In the genomic region with DNA sequence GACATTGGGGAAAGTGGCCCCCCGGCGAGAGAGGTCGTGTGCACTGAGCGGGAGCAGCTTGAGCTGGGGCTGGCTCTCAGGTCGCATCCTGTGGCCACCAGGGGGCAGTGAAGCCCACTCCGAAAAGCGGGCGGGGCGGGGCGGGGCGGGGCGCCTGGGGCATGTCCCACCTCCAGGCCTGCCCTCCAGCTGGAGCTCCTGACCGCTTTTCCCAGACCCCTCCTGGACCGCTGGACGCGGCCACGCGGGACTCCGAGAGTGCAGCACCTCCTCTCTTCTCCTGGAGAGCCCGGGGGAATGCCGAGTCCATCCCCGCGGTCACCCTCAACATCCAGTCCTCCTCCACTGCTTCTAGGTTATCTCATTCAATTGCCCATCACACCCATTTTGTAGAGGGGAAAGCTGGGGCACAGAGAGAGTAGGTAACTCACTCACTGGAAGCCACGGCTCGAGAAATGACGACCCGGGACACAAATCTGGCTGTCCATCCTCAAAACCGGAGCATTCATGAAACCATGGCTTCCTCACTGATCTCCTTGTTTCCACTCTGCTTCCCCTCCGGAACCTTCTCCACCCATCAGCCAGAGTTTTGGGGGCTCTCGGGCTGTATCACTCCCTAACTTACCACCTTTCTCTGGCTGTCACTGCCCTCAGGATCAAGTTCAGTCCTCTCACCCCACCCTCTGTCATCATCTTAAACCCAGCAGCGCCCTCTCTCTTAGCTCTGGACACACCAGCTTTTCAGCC, we compare ENCODE assay signal across 1 cellular context.
A peak's percentile ranks its signal among the peaks of the same experiment; 100 is the strongest.
TF ChIP-seq lines count a peak whose summit lies in the region.

No MANE protein-coding gene starts in this region.

TF ChIP-seq in K562, 482 proteins besides CTCF, POLR2A, EP300 and RAD21 (continued from another document and continues in another):
- TF ChIP-seq, protein P1, sequence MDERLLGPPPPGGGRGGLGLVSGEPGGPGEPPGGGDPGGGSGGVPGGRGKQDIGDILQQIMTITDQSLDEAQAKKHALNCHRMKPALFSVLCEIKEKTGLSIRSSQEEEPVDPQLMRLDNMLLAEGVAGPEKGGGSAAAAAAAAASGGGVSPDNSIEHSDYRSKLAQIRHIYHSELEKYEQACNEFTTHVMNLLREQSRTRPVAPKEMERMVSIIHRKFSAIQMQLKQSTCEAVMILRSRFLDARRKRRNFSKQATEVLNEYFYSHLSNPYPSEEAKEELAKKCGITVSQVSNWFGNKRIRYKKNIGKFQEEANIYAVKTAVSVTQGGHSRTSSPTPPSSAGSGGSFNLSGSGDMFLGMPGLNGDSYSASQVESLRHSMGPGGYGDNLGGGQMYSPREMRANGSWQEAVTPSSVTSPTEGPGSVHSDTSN (CRISPR knock-in tag; IDR thresholded peaks at IDR 0.05; ENCODE audit: low read depth): no peak
- TF ChIP-seq, protein P1 (tag; conservative IDR thresholded peaks at IDR 0.05; ENCODE audit: low read depth): no peak
- TF ChIP-seq MXI1 (IDR thresholded peaks at IDR 0.05; ENCODE audit: low read depth, low read length) (0 out of 2 replicates have a peak, but pooled peaks have one; percentile 36), ZZZ3 (IDR thresholded peaks at IDR 0.05) (no peak), RBM25 (IDR thresholded peaks at IDR 0.05; ENCODE audit: low read depth, low read length, severe bottlenecking) (peak; percentile 87), TRIM28 (IDR thresholded peaks at IDR 0.05) (no peak), FOXK1 (CRISPR knock-in tag; IDR thresholded peaks at IDR 0.05; ENCODE audit: borderline replicate concordance) (no peak; the same call in 1 of the 2 replicates), CTBP1 (IDR thresholded peaks at IDR 0.05; ENCODE audit: borderline replicate concordance) (peak; percentile 85), MCM3 (IDR thresholded peaks at IDR 0.05) (no peak), SMARCB1 (IDR thresholded peaks at IDR 0.05; ENCODE audit: insufficient read length, low read depth) (no peak), SP2 (IDR thresholded peaks at IDR 0.05; ENCODE audit: extremely low read depth, low read depth, low read length, poor library complexity, severe bottlenecking) (no peak), ETS2 (tag; IDR thresholded peaks at IDR 0.05; ENCODE audit: borderline replicate concordance, poor library complexity, severe bottlenecking) (no peak), HDAC8 (tag; IDR thresholded peaks at IDR 0.05) (no peak), PURB (CRISPR knock-in tag; IDR thresholded peaks at IDR 0.05; ENCODE audit: low read depth) (no peak), RBM39 (optimal IDR thresholded peaks at IDR 0.05; ENCODE audit: low read depth, low read length) (no peak), MEF2D (tag; conservative IDR thresholded peaks at IDR 0.05; ENCODE audit: low read depth) (peak; percentile 57; the same call in 1 of the 2 replicates), ADNP (tag; IDR thresholded peaks at IDR 0.05) (peak; percentile 94), POLR2G (IDR thresholded peaks at IDR 0.05; ENCODE audit: low read depth, low read length) (peak; percentile 84), TCF3 (CRISPR knock-in tag; IDR thresholded peaks at IDR 0.05) (no peak), DIDO1 (tag; IDR thresholded peaks at IDR 0.05; ENCODE audit: low read depth) (no peak), STAG1 (CRISPR knock-in tag; IDR thresholded peaks at IDR 0.05; ENCODE audit: borderline replicate concordance) (no peak), KLF6 (CRISPR knock-in tag; IDR thresholded peaks at IDR 0.05; ENCODE audit: borderline replicate concordance) (0 out of 2 replicates have a peak, but pooled peaks have one; percentile 11), POLR2H (tag; IDR thresholded peaks at IDR 0.05; ENCODE audit: low read depth) (peak; percentile 72), IRF2 (CRISPR knock-in tag; IDR thresholded peaks at IDR 0.05) (no peak), SUPT5H (IDR thresholded peaks at IDR 0.05) (peak; percentile 69; the same call in 1 of the 2 replicates), BRCA1 (IDR thresholded peaks at IDR 0.05) (no peak), BRCA1 (CRISPR knock-in tag; IDR thresholded peaks at IDR 0.05) (no peak), ZNF134 (CRISPR knock-in tag; conservative IDR thresholded peaks at IDR 0.05) (peak; percentile 2; the same call in 1 of the 2 replicates), ZNF408 (CRISPR knock-in tag; IDR thresholded peaks at IDR 0.05; ENCODE audit: low read depth) (no peak), KDM4B (IDR thresholded peaks at IDR 0.05; ENCODE audit: borderline replicate concordance in 2 of 2, low read depth in 1 of 2) (no peak), ZNF668 (CRISPR knock-in tag; IDR thresholded peaks at IDR 0.05) (no peak), COPS2 (conservative IDR thresholded peaks at IDR 0.05) (no peak), RFX5 (IDR thresholded peaks at IDR 0.05; ENCODE audit: low read depth, low read length) (no peak), ZNF644 (tag; IDR thresholded peaks at IDR 0.05; ENCODE audit: low read depth) (0 out of 2 replicates have a peak, but pooled peaks have one; percentile 5), ATF1 (CRISPR knock-in tag; IDR thresholded peaks at IDR 0.05) (no peak), ATF1 (tag; IDR thresholded peaks at IDR 0.05) (peak; percentile 63), SMARCA5 (IDR thresholded peaks at IDR 0.05) (peak; percentile 85)
- TF ChIP-seq, protein P2, sequence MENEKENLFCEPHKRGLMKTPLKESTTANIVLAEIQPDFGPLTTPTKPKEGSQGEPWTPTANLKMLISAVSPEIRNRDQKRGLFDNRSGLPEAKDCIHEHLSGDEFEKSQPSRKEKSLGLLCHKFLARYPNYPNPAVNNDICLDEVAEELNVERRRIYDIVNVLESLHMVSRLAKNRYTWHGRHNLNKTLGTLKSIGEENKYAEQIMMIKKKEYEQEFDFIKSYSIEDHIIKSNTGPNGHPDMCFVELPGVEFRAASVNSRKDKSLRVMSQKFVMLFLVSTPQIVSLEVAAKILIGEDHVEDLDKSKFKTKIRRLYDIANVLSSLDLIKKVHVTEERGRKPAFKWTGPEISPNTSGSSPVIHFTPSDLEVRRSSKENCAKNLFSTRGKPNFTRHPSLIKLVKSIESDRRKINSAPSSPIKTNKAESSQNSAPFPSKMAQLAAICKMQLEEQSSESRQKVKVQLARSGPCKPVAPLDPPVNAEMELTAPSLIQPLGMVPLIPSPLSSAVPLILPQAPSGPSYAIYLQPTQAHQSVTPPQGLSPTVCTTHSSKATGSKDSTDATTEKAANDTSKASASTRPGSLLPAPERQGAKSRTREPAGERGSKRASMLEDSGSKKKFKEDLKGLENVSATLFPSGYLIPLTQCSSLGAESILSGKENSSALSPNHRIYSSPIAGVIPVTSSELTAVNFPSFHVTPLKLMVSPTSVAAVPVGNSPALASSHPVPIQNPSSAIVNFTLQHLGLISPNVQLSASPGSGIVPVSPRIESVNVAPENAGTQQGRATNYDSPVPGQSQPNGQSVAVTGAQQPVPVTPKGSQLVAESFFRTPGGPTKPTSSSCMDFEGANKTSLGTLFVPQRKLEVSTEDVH (IDR thresholded peaks at IDR 0.05; ENCODE audit: low read depth, partially characterized antibody): peak; percentile 43
- TF ChIP-seq, protein P3, sequence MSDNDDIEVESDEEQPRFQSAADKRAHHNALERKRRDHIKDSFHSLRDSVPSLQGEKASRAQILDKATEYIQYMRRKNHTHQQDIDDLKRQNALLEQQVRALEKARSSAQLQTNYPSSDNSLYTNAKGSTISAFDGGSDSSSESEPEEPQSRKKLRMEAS (CRISPR knock-in tag; IDR thresholded peaks at IDR 0.05): peak; percentile 43; the same call in 1 of the 2 replicates
- TF ChIP-seq, protein P4, sequence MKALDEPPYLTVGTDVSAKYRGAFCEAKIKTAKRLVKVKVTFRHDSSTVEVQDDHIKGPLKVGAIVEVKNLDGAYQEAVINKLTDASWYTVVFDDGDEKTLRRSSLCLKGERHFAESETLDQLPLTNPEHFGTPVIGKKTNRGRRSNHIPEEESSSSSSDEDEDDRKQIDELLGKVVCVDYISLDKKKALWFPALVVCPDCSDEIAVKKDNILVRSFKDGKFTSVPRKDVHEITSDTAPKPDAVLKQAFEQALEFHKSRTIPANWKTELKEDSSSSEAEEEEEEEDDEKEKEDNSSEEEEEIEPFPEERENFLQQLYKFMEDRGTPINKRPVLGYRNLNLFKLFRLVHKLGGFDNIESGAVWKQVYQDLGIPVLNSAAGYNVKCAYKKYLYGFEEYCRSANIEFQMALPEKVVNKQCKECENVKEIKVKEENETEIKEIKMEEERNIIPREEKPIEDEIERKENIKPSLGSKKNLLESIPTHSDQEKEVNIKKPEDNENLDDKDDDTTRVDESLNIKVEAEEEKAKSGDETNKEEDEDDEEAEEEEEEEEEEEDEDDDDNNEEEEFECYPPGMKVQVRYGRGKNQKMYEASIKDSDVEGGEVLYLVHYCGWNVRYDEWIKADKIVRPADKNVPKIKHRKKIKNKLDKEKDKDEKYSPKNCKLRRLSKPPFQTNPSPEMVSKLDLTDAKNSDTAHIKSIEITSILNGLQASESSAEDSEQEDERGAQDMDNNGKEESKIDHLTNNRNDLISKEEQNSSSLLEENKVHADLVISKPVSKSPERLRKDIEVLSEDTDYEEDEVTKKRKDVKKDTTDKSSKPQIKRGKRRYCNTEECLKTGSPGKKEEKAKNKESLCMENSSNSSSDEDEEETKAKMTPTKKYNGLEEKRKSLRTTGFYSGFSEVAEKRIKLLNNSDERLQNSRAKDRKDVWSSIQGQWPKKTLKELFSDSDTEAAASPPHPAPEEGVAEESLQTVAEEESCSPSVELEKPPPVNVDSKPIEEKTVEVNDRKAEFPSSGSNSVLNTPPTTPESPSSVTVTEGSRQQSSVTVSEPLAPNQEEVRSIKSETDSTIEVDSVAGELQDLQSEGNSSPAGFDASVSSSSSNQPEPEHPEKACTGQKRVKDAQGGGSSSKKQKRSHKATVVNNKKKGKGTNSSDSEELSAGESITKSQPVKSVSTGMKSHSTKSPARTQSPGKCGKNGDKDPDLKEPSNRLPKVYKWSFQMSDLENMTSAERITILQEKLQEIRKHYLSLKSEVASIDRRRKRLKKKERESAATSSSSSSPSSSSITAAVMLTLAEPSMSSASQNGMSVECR (CRISPR knock-in tag; IDR thresholded peaks at IDR 0.05): peak; percentile 80; the same call in 1 of the 2 replicates
- TF ChIP-seq, protein P5, sequence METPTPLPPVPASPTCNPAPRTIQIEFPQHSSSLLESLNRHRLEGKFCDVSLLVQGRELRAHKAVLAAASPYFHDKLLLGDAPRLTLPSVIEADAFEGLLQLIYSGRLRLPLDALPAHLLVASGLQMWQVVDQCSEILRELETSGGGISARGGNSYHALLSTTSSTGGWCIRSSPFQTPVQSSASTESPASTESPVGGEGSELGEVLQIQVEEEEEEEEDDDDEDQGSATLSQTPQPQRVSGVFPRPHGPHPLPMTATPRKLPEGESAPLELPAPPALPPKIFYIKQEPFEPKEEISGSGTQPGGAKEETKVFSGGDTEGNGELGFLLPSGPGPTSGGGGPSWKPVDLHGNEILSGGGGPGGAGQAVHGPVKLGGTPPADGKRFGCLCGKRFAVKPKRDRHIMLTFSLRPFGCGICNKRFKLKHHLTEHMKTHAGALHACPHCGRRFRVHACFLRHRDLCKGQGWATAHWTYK (CRISPR knock-in tag; IDR thresholded peaks at IDR 0.05): no peak; the same call in 1 of the 2 replicates
- TF ChIP-seq, protein P6, sequence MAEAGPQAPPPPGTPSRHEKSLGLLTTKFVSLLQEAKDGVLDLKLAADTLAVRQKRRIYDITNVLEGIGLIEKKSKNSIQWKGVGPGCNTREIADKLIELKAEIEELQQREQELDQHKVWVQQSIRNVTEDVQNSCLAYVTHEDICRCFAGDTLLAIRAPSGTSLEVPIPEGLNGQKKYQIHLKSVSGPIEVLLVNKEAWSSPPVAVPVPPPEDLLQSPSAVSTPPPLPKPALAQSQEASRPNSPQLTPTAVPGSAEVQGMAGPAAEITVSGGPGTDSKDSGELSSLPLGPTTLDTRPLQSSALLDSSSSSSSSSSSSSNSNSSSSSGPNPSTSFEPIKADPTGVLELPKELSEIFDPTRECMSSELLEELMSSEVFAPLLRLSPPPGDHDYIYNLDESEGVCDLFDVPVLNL (CRISPR knock-in tag; IDR thresholded peaks at IDR 0.05; ENCODE audit: low read depth): no peak
- TF ChIP-seq, protein P7, sequence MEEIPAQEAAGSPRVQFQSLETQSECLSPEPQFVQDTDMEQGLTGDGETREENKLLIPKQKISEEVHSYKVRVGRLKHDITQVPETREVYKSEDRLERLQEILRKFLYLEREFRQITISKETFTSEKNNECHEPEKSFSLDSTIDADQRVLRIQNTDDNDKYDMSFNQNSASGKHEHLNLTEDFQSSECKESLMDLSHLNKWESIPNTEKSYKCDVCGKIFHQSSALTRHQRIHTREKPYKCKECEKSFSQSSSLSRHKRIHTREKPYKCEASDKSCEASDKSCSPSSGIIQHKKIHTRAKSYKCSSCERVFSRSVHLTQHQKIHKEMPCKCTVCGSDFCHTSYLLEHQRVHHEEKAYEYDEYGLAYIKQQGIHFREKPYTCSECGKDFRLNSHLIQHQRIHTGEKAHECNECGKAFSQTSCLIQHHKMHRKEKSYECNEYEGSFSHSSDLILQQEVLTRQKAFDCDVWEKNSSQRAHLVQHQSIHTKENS (CRISPR knock-in tag; IDR thresholded peaks at IDR 0.05): no peak
- TF ChIP-seq, protein P8, sequence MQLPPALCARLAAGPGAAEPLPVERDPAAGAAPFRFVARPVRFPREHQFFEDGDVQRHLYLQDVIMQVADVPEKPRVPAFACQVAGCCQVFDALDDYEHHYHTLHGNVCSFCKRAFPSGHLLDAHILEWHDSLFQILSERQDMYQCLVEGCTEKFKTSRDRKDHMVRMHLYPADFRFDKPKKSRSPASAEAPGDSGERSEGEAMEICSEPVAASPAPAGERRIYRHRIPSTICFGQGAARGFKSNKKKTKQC (CRISPR knock-in tag; IDR thresholded peaks at IDR 0.05): no peak
- TF ChIP-seq, protein P9, sequence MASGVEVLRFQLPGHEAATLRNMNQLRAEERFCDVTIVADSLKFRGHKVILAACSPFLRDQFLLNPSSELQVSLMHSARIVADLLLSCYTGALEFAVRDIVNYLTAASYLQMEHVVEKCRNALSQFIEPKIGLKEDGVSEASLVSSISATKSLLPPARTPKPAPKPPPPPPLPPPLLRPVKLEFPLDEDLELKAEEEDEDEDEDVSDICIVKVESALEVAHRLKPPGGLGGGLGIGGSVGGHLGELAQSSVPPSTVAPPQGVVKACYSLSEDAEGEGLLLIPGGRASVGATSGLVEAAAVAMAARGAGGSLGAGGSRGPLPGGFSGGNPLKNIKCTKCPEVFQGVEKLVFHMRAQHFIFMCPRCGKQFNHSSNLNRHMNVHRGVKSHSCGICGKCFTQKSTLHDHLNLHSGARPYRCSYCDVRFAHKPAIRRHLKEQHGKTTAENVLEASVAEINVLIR (CRISPR knock-in tag; IDR thresholded peaks at IDR 0.05): 0 out of 2 replicates have a peak, but pooled peaks have one; percentile 10
- TF ChIP-seq, protein P10, sequence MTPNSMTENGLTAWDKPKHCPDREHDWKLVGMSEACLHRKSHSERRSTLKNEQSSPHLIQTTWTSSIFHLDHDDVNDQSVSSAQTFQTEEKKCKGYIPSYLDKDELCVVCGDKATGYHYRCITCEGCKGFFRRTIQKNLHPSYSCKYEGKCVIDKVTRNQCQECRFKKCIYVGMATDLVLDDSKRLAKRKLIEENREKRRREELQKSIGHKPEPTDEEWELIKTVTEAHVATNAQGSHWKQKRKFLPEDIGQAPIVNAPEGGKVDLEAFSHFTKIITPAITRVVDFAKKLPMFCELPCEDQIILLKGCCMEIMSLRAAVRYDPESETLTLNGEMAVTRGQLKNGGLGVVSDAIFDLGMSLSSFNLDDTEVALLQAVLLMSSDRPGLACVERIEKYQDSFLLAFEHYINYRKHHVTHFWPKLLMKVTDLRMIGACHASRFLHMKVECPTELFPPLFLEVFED (CRISPR knock-in tag; conservative IDR thresholded peaks at IDR 0.05): peak; percentile 92
